In the genomic region with DNA sequence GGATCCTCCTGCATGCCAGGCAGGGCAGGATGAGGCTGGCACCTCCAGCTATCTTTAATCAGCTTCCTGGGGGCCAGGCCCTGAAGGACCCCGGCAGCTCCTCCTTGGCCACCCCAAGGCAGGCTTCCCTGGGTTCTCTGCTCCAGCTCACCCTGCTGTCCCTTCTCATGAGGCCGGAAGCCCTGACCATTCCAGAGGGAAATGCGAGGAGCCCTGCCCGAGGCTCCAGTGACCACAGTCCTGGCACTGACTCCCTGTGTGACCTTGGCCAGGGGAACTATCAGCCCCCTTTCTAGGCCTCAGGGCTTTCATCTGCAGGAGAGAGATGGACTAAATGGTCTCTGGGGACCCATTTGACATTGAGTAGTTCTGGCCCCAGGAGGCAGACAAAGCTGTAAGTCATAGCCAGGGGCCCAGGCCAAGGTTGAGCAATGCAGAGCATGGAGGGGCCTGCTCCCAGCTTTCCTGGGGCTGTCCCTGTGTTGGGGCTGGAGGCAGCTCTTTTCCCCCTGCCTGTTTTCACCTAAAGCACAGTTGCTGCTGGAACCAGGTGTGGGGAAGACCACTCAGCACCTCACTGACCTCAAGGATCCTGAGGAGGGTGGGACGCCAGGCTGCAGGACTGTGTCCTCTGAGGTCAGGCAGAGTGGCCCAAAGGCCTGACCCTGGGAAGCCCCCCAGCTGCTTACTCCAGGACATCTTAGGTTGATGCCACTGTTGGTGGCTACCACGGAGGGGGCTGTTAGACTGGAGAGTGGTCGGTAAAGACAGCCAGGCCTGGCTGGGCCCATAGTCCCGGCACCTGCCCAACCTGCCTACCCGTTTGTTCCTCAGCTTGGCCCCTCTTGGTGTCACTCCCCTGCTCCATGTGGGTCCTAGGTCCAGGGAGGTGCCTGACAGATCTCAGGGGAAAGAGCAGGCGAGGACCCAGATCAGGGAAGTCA, we compare ENCODE assay signal across 18 cellular contexts. TPM values are rescaled to one million over a fixed set of nuclear protein-coding genes. Genes with fewer than 3 reads are reported as not detected.
"Had no signal": no experiment of that assay in that cellular context is flagged by ENCODE, and none has a peak within 500 bp of the region (broad histone marks: within the 10 kb centered on the region; RNA-seq: fewer than 3 reads in every experiment).

No MANE protein-coding gene starts in this region.

- H3K27me3 ChIP-seq: dorsolateral prefrontal cortex, testis, upper lobe of left lung had no signal

- ATAC-seq: left ventricle myocardium superior; natural killer cell; stimulated activated naive CD8-positive, alpha-beta T cell treated with anti-CD3 and anti-CD28 coated beads, Interleukin-15, amount 100 ng/mL, for 72 hours had no signal

- H2AFZ ChIP-seq: hepatocyte had no signal

- H3K4me2 ChIP-seq: hepatocyte, smooth muscle cell had no signal

- H3K4me1 ChIP-seq: testis, upper lobe of left lung had no signal

- H3K9me3 ChIP-seq: testis, upper lobe of left lung had no signal

- H3K27ac ChIP-seq: dorsolateral prefrontal cortex, hepatocyte, testis, upper lobe of left lung had no signal

- DNase-seq: activated CD4-positive, alpha-beta T cell treated with anti-CD3 and anti-CD28 coated beads, Interleukin-2, amount 50 U/mL, for 1 hour; activated CD4-positive, CD25-positive, alpha-beta regulatory T cell; activated CD8-positive, alpha-beta memory T cell treated with anti-CD3 and anti-CD28 coated beads for 24 hours; activated gamma-delta T cell treated with Interleukin-2 at 50 U/mL for 16 hours; amniotic stem cell; dorsolateral prefrontal cortex; endodermal cell; left ventricle myocardium superior; natural killer cell; nucleus accumbens; stimulated activated naive CD8-positive, alpha-beta T cell treated with anti-CD3 and anti-CD28 coated beads, Interleukin-15, amount 100 ng/mL, for 72 hours; testis had no signal

- H3K4me3 ChIP-seq: dorsolateral prefrontal cortex, hepatocyte, smooth muscle cell, testis, upper lobe of left lung had no signal

- H3K36me3 ChIP-seq: upper lobe of left lung had no signal

RNA-seq across cellular contexts. Expression of a gene that starts 8.1 kb away (rescaled TPM):
- total RNA-seq: cardiac septum, epithelial cell of proximal tubule, left ventricle myocardium superior, natural killer cell, posterior vena cava, smooth muscle cell had no signal
- polyA plus RNA-seq: hepatocyte, smooth muscle cell had no signal
